1 cellular context compared by ENCODE assay signal in the genomic region with DNA sequence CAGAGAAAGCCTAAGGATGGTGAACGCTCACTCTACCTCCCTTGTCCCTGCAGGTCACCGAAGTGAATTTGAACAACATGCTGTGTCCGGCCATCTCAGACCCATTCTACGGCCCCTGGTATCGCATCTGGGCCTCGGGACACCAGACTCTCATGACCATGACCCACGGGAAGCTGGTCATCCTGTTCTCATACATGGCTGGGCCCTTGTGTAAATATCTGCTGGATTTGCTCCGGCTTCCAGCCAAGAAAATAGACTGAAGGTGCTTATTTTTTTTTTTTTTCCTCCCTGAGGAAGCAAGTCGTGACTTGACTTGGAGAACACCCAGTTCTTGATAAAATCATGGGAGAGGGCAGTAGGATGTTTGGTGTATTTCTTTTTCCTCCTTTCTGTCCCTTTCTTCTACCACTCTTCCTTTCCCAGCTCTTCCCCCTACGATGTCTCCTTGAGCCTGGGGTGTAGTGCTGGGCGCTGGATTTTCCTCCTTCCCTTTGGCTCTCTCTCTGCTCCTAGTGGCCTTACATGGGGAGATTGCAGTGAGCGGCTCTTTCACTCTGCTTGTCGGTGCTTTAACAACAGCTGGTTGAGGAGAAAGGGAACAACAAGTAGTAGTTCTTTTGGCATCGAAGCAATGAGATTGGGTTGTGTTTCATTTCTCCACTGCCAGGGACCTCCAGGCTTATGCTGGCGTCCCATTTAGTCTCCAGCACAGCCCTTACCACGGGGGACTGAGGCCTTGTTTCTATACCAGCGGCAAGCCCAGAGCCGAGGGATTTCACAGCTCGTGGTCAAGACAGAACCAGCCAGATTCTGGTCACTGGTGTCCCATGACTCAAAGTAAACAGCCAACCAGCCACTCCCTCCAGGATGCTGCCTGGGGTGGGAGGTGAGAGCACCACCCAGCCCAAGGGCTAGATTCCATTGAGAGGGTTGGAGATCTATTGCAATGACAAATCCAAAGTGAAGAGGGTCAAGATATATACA.
TF ChIP-seq lines count a peak whose summit lies in the region.

No MANE protein-coding gene starts in this region.

TF ChIP-seq in K562, 482 proteins besides CTCF, POLR2A, EP300 and RAD21:
- no peak for TF ChIP-seq LARP7 (IDR thresholded peaks at IDR 0.05)
- TF ChIP-seq JUND (IDR thresholded peaks at IDR 0.05; ENCODE audit: borderline replicate concordance, low read depth, low read length), result peak; percentile 5; the same call in 1 of the 2 replicates
- TF ChIP-seq JUND (tag; IDR thresholded peaks at IDR 0.05; ENCODE audit: borderline replicate concordance, low read depth, low read length), result no peak; the same call in 2 of the 3 replicates
- peak; percentile 59 to 87; a peak in 3 of 4 replicates for TF ChIP-seq FOXA3 (CRISPR knock-in tag; conservative IDR thresholded peaks at IDR 0.05 in 1 of 2, IDR thresholded peaks at IDR 0.05 in 1 of 2)
